In genomic region chr7:73005693-73006447, GRCh38 we compare ENCODE assay signal across 8 cellular contexts. TPM values are rescaled to one million over a fixed set of nuclear protein-coding genes. Genes with fewer than 3 reads are reported as not detected.
DNase-seq lines count a peak whose midpoint lies in the region; ATAC-seq and FAIRE-seq lines count a peak whose summit lies in the region.
"Not testable (repeated sequence)": the region's sequence is repeated elsewhere in the genome, so short reads cannot be mapped to it uniquely, and the experiment has no call there.

No MANE protein-coding gene starts in this region.

- FAIRE-seq in A204.1 (lab: Jason Lieb, UNC): peak; percentile 89

- peak overlapping the region; percentile 73 for H3K27ac ChIP-seq in mesendoderm (ENCODE audit: low read depth, low read length)

- H3K36me3 ChIP-seq in mesendoderm (ENCODE audit: control insufficient read depth, insufficient read depth, low read length): not testable (repeated sequence)

- peak overlapping the region; percentile 63 for H3K9ac ChIP-seq in mesendoderm (ENCODE audit: low read length)

- not testable (repeated sequence) for H3K4me2 ChIP-seq in mesendoderm (ENCODE audit: low read length)

- not testable (repeated sequence) for H3K4me1 ChIP-seq in mesendoderm (ENCODE audit: control insufficient read depth, low read depth, low read length)

- WGBS in mesendoderm (ENCODE audit: extremely low coverage, insufficient coverage, low lambda C conversion rate): no CpG with 5 or more reads among the region's 66 CpGs

- not testable (repeated sequence) for H2BK5ac ChIP-seq in mesendoderm (ENCODE audit: low read length)

- not testable (repeated sequence) for H3K4me3 ChIP-seq in mesendoderm (ENCODE audit: low read length)

- peak; percentile 91 for ATAC-seq in GM19035 (IDR thresholded peaks at IDR 0.05; ENCODE audit: unreplicated experiment)
- peak; percentile 58 for ATAC-seq in HG03039 (IDR thresholded peaks at IDR 0.05; ENCODE audit: unreplicated experiment)
- ATAC-seq in esophagus mucosa: peak; percentile 96

- not testable (repeated sequence) for H3K79me2 ChIP-seq in mesendoderm (ENCODE audit: control insufficient read depth, insufficient read depth, low read length)

- not testable (repeated sequence) for H4K8ac ChIP-seq in mesendoderm (ENCODE audit: low read depth, low read length)

- not testable (repeated sequence) for H3K18ac ChIP-seq in mesendoderm (ENCODE audit: low read length)

- H3K79me1 ChIP-seq in mesendoderm (ENCODE audit: low read length): not testable (repeated sequence)

- DNase-seq in RPMI7951 (ENCODE audit: low read depth): peak; percentile 88
- peak; percentile 76 for DNase-seq in activated T-helper 1 cell treated with Interleukin-2 at 50 U/mL for 16 hours (ENCODE audit: low read depth)
- DNase-seq in mesendoderm: peak; percentile 97
- DNase-seq in stimulated activated CD4-positive, alpha-beta T cell treated with anti-CD3 and anti-CD28 coated beads, Interleukin-1b, Interleukin-23, amount 100 ng/mL, for 48 hours: peak; percentile 93

- H3K4ac ChIP-seq in mesendoderm (ENCODE audit: low read depth, low read length): not testable (repeated sequence)

- not testable (repeated sequence) for H2AK5ac ChIP-seq in mesendoderm (ENCODE audit: low read length)

- peak overlapping the region; percentile 86 for H3K56ac ChIP-seq in mesendoderm (ENCODE audit: low read length)

- not testable (repeated sequence) for H2BK15ac ChIP-seq in mesendoderm (replicated peaks; ENCODE audit: low read depth)

- H3K27me3 ChIP-seq in mesendoderm (ENCODE audit: insufficient read depth, low read length, poor library complexity): not testable (repeated sequence)

- H3K23ac ChIP-seq in mesendoderm (ENCODE audit: low read length): not testable (repeated sequence)

- H4K5ac ChIP-seq in mesendoderm (ENCODE audit: low read length): not testable (repeated sequence)

- H2BK120ac ChIP-seq in mesendoderm (ENCODE audit: low read depth, low read length): not testable (repeated sequence)

RNA-seq across cellular contexts. Expression of gene SPDYE8, which starts 23.7 kb away (rescaled TPM):
- not detected in 2 replicates for total RNA-seq in RPMI7951 (2014; rRNA removed; shearing (Covaris generic))
- not detected for total RNA-seq in esophagus mucosa
- not detected for polyA plus RNA-seq in mesendoderm (2013, experiment 1 of 2)
- not detected for polyA plus RNA-seq in mesendoderm (2013, experiment 2 of 2)

RNA-seq across cellular contexts. Expression of gene TRIM74, which starts 36.6 kb away (rescaled TPM):
- total RNA-seq in RPMI7951 (2014; rRNA removed; shearing (Covaris generic)): not detected in 2 replicates
- not detected for total RNA-seq in esophagus mucosa
- polyA plus RNA-seq in mesendoderm (2013, experiment 1 of 2): not detected
- polyA plus RNA-seq in mesendoderm (2013, experiment 2 of 2): 0.04 TPM

RNA-seq across cellular contexts. Expression of gene SPDYE11, which starts 51.8 kb away (rescaled TPM):
- not detected in 2 replicates for total RNA-seq in RPMI7951 (2014; rRNA removed; shearing (Covaris generic))
- not detected for total RNA-seq in esophagus mucosa
- not detected for polyA plus RNA-seq in mesendoderm (2013, experiment 1 of 2)
- not detected for polyA plus RNA-seq in mesendoderm (2013, experiment 2 of 2)
